Comparison of ENCODE assay signal across 1 cellular context in the genomic region with DNA sequence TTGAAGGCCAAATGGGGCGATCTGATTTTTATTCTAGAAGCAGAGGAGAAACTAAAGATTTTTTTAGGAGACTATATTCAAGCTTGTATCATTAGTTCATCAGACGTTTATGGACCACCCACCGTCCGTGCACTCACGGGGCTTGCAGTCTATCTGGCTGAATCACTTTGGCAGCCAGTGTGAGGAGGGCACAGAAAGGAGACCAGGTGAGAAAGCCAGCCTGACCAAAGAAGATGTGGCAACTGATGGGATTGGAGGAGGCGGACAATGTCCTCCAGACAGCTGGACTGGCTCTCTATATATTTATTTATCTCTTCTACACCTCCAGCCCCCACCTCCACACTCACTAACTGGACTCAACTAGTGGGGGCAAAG.
TF ChIP-seq lines count a peak whose summit lies in the region.

No MANE protein-coding gene starts in this region.

TF ChIP-seq in GM12878, 131 proteins besides CTCF, POLR2A, EP300 and RAD21:
- TF ChIP-seq IKZF1 (conservative IDR thresholded peaks at IDR 0.05) (no peak), POU2F2 (IDR thresholded peaks at IDR 0.05; ENCODE audit: borderline replicate concordance, low read depth, low read length) (no peak), ZNF24 (IDR thresholded peaks at IDR 0.05) (peak; percentile 73), E4F1 (IDR thresholded peaks at IDR 0.05; ENCODE audit: borderline replicate concordance, partially characterized antibody) (no peak), HDAC2 (IDR thresholded peaks at IDR 0.05) (no peak), CREB1 (IDR thresholded peaks at IDR 0.05; ENCODE audit: low read depth) (0 out of 2 replicates have a peak, but pooled peaks have one; percentile 4), BRCA1 (IDR thresholded peaks at IDR 0.05; ENCODE audit: low read depth, low read length) (no peak), TARDBP (IDR thresholded peaks at IDR 0.05; ENCODE audit: borderline replicate concordance) (no peak), RELB (IDR thresholded peaks at IDR 0.05; ENCODE audit: low read depth) (peak; percentile 5; the same call in 1 of the 2 replicates), POLR2AphosphoS2 (IDR thresholded peaks at IDR 0.05; ENCODE audit: low read depth, low read length) (no peak), BMI1 (IDR thresholded peaks at IDR 0.05; ENCODE audit: borderline replicate concordance) (no peak), IKZF2 (IDR thresholded peaks at IDR 0.05) (no peak), ETV6 (conservative IDR thresholded peaks at IDR 0.05 in 1 of 2, IDR thresholded peaks at IDR 0.05 in 1 of 2; ENCODE audit: borderline replicate concordance in 1 of 2, low read depth in 1 of 2) (0 out of 4 replicates have a peak, but pooled peaks of 1 of the 2 experiments have one; percentile 7), ATF7 (IDR thresholded peaks at IDR 0.05; ENCODE audit: low read depth) (0 out of 2 replicates have a peak, but pooled peaks have one; percentile 4)
